ENCODE assay signal across 26 cellular contexts in genomic region chr4:141501931-141502330, GRCh38.
A peak's percentile ranks its signal among the peaks of the same experiment; 100 is the strongest.
DNase-seq lines count a peak whose midpoint lies in the region; ATAC-seq, FAIRE-seq and TF ChIP-seq lines count a peak whose summit lies in the region.
"Had no signal": no experiment of that assay in that cellular context is flagged by ENCODE, and none has a peak within 500 bp of the region (broad histone marks: within the 10 kb centered on the region; RNA-seq: fewer than 3 reads in every experiment).

No MANE protein-coding gene starts in this region.

- H3K27ac Mint-ChIP-seq in astrocyte (ENCODE audit: unreplicated experiment) (peak overlapping the region; percentile 11), WTC11 (no peak overlapping the region)
- H3K27ac Mint-ChIP-seq in natural killer cell treated with Interleukin-12 subunit alpha and Interleukin-12 subunit beta and Interleukin-15 and Interleukin-18, amount 100 ng/mL, for 72 hours: no peak overlapping the region
- H3K27ac Mint-ChIP-seq: CD4-positive, alpha-beta memory T cell; IgD-negative memory B cell; stimulated activated effector memory CD8-positive, alpha-beta T cell treated with anti-CD3 and anti-CD28 coated beads, Interleukin-12 subunit alpha, Interleukin-12 subunit beta, amount 100 ng/mL, for 72 hours; T-cell had no signal

- TF ChIP-seq CTCF in astrocyte (IDR thresholded peaks at IDR 0.05; ENCODE audit: insufficient read depth, low read depth, low read length) (no peak), fibroblast of villous mesenchyme (IDR thresholded peaks at IDR 0.05; ENCODE audit: insufficient read depth, low read depth, low read length) (no peak), WTC11 (IDR thresholded peaks at IDR 0.05) (no peak)

- POLR2A ChIA-PET in WTC11 (lab: Charles Lee): no interaction called here

- no peaks in the 10 kb centered on the region for H3K4me1 ChIP-seq in astrocyte (ENCODE audit: insufficient read depth, low read length)
- H3K4me1 ChIP-seq: body of pancreas had no signal

- DNase-seq in Right ventricle myocardium superior: no peak
- DNase-seq in left cardiac atrium: no peak
- peak; percentile 26 for DNase-seq in astrocyte (ENCODE audit: low read depth)
- DNase-seq in fibroblast of villous mesenchyme (ENCODE audit: low read depth): peak; percentile 63
- DNase-seq in stromal cell of bone marrow (ENCODE audit: low read depth): peak; percentile 9
- DNase-seq in OCI-M1 (lab: John Stamatoyannopoulos, UW): no peak
- DNase-seq in WTC11 (ENCODE audit: low spot score): no peak
- DNase-seq in natural killer cell treated with Interleukin-12 subunit alpha and Interleukin-12 subunit beta and Interleukin-15 and Interleukin-18, amount 100 ng/mL, for 72 hours (ENCODE audit: low spot score): no peak
- DNase-seq: activated CD4-positive, alpha-beta T cell treated with anti-CD3 and anti-CD28 coated beads, Interleukin-2, amount 50 U/mL, for 4 hours; activated naive CD4-positive, alpha-beta T cell treated with anti-CD3 and anti-CD28 coated beads, Interleukin-2, amount 50 U/mL, for 16 hours; activated T-cell treated with anti-CD3 and anti-CD28 coated beads, Interleukin-2, amount 50 U/mL, for 1 hour; body of pancreas; CD4-positive, alpha-beta memory T cell; DMS53; NCI-H1694; NCI-H446; nucleus accumbens; RPMI8226; stimulated activated CD4-positive, alpha-beta T cell treated with anti-CD3 and anti-CD28 coated beads, Interleukin-15, amount 100 ng/mL, for 24 hours; T-cell; thyroid gland had no signal

- H3K27me3 Mint-ChIP-seq in astrocyte (ENCODE audit: low read depth, unreplicated experiment): no peaks in the 10 kb centered on the region
- H3K27me3 Mint-ChIP-seq in WTC11 (ENCODE audit: low read depth): no peaks in the 10 kb centered on the region
- H3K27me3 Mint-ChIP-seq in natural killer cell treated with Interleukin-12 subunit alpha and Interleukin-12 subunit beta and Interleukin-15 and Interleukin-18, amount 100 ng/mL, for 72 hours: no peaks in the 10 kb centered on the region
- H3K27me3 Mint-ChIP-seq: IgD-negative memory B cell, T-cell had no signal

- H3K4me1 Mint-ChIP-seq in astrocyte (ENCODE audit: low read depth, unreplicated experiment): peaks cover 3% of the 10 kb centered on the region
- no peaks in the 10 kb centered on the region for H3K4me1 Mint-ChIP-seq in WTC11
- H3K4me1 Mint-ChIP-seq in natural killer cell treated with Interleukin-12 subunit alpha and Interleukin-12 subunit beta and Interleukin-15 and Interleukin-18, amount 100 ng/mL, for 72 hours (ENCODE audit: low read depth in 2 of 2): no peaks in the 10 kb centered on the region
- H3K4me1 Mint-ChIP-seq: CD4-positive, alpha-beta memory T cell; IgD-negative memory B cell; stimulated activated effector memory CD8-positive, alpha-beta T cell treated with anti-CD3 and anti-CD28 coated beads, Interleukin-12 subunit alpha, Interleukin-12 subunit beta, amount 100 ng/mL, for 72 hours; T-cell had no signal

- CTCF ChIA-PET in WTC11 (lab: Charles Lee): no interaction called here

- H3K9me3 ChIP-seq in astrocyte (ENCODE audit: insufficient read depth, low read depth, low read length): no peaks in the 10 kb centered on the region
- H3K9me3 ChIP-seq: body of pancreas, thyroid gland had no signal

- H3K36me3 Mint-ChIP-seq in astrocyte (ENCODE audit: low read depth, unreplicated experiment): peaks cover 4% of the 10 kb centered on the region
- H3K36me3 Mint-ChIP-seq in WTC11: 0 out of 2 replicates have a peak, but pooled peaks cover under 1% of the 10 kb centered on the region
- H3K36me3 Mint-ChIP-seq in natural killer cell treated with Interleukin-12 subunit alpha and Interleukin-12 subunit beta and Interleukin-15 and Interleukin-18, amount 100 ng/mL, for 72 hours: no peaks in the 10 kb centered on the region
- H3K36me3 Mint-ChIP-seq: CD4-positive, alpha-beta memory T cell; IgD-negative memory B cell; stimulated activated effector memory CD8-positive, alpha-beta T cell treated with anti-CD3 and anti-CD28 coated beads, Interleukin-12 subunit alpha, Interleukin-12 subunit beta, amount 100 ng/mL, for 72 hours; T-cell had no signal

- no peaks in the 10 kb centered on the region for H3K36me3 ChIP-seq in astrocyte (ENCODE audit: insufficient read depth, low read length)
- H3K36me3 ChIP-seq: thyroid gland had no signal

- intact Hi-C loops in Right ventricle myocardium superior (cut with DNase I) (no loop called here), left cardiac atrium (cut with DNase I) (no loop called here)

- ATAC-seq in Right ventricle myocardium superior (ENCODE audit: poor library complexity) (peak; percentile 45), left cardiac atrium (no peak), WTC11 (no peak)
- no peak for ATAC-seq in natural killer cell treated with Interleukin-12 subunit alpha and Interleukin-12 subunit beta and Interleukin-15 and Interleukin-18, amount 100 ng/mL, for 72 hours
- ATAC-seq: body of pancreas; stimulated activated effector memory CD8-positive, alpha-beta T cell treated with anti-CD3 and anti-CD28 coated beads, Interleukin-12 subunit alpha, Interleukin-12 subunit beta, amount 100 ng/mL, for 72 hours; T-cell had no signal

- H3K9me3 Mint-ChIP-seq in astrocyte (ENCODE audit: unreplicated experiment) (peaks cover 3% of the 10 kb centered on the region), WTC11 (peaks cover 7% of the 10 kb centered on the region)
- peaks cover 10% of the 10 kb centered on the region for H3K9me3 Mint-ChIP-seq in natural killer cell treated with Interleukin-12 subunit alpha and Interleukin-12 subunit beta and Interleukin-15 and Interleukin-18, amount 100 ng/mL, for 72 hours
- H3K9me3 Mint-ChIP-seq: IgD-negative memory B cell; stimulated activated effector memory CD8-positive, alpha-beta T cell treated with anti-CD3 and anti-CD28 coated beads, Interleukin-12 subunit alpha, Interleukin-12 subunit beta, amount 100 ng/mL, for 72 hours had no signal

- no peak overlapping the region for H3K9ac ChIP-seq in astrocyte (ENCODE audit: low read length)

- H3K4me3 Mint-ChIP-seq in astrocyte (ENCODE audit: unreplicated experiment) (no peak overlapping the region), WTC11 (no peak overlapping the region)
- no peak overlapping the region for H3K4me3 Mint-ChIP-seq in natural killer cell treated with Interleukin-12 subunit alpha and Interleukin-12 subunit beta and Interleukin-15 and Interleukin-18, amount 100 ng/mL, for 72 hours
- H3K4me3 Mint-ChIP-seq: IgD-negative memory B cell; stimulated activated effector memory CD8-positive, alpha-beta T cell treated with anti-CD3 and anti-CD28 coated beads, Interleukin-12 subunit alpha, Interleukin-12 subunit beta, amount 100 ng/mL, for 72 hours; T-cell had no signal

- H3K4me3 ChIP-seq in astrocyte (ENCODE audit: insufficient read depth, low read depth, low read length) (no peak overlapping the region), fibroblast of villous mesenchyme (ENCODE audit: low read depth, low read length) (no peak overlapping the region)
- H3K4me3 ChIP-seq: body of pancreas, thyroid gland had no signal

- FAIRE-seq in astrocyte (lab: Jason Lieb, UNC): no peak
- FAIRE-seq: A204.1, GM18507, H1 had no signal

- no peak overlapping the region for H2AFZ ChIP-seq in astrocyte (ENCODE audit: low read depth, low read length)

- no peaks in the 10 kb centered on the region for H4K20me1 ChIP-seq in astrocyte (ENCODE audit: insufficient read depth, low read length)

- H3K27me3 ChIP-seq in astrocyte (ENCODE audit: insufficient read depth, low read length): no peaks in the 10 kb centered on the region
- H3K27me3 ChIP-seq: body of pancreas, thyroid gland had no signal

- no peak overlapping the region for H3K4me2 ChIP-seq in astrocyte (ENCODE audit: low read length)

- no peak overlapping the region for H3K27ac ChIP-seq in astrocyte (ENCODE audit: low read depth, low read length)
- H3K27ac ChIP-seq: body of pancreas, thyroid gland had no signal

- H3K79me2 ChIP-seq in astrocyte (ENCODE audit: insufficient read depth, low read length): no peaks in the 10 kb centered on the region

TF ChIP-seq in WTC11, 78 proteins besides CTCF, POLR2A, EP300 and RAD21:
- TF ChIP-seq FOXK1 (CRISPR knock-in tag; IDR thresholded peaks at IDR 0.05): no peak
- no peak for TF ChIP-seq ZNF396 (CRISPR knock-in tag; IDR thresholded peaks at IDR 0.05; ENCODE audit: borderline replicate concordance)
- TF ChIP-seq ESRRA (CRISPR knock-in tag; IDR thresholded peaks at IDR 0.05; ENCODE audit: borderline replicate concordance): no peak
- no peak for TF ChIP-seq ZNF138 (CRISPR knock-in tag; conservative IDR thresholded peaks at IDR 0.05)
- TF ChIP-seq ZNF219 (CRISPR knock-in tag; IDR thresholded peaks at IDR 0.05; ENCODE audit: borderline replicate concordance): no peak
- TF ChIP-seq NR1H2 (CRISPR knock-in tag; IDR thresholded peaks at IDR 0.05): no peak
- TF ChIP-seq ZNF416 (CRISPR knock-in tag; IDR thresholded peaks at IDR 0.05): no peak
- TF ChIP-seq ZNF423 (CRISPR knock-in tag; IDR thresholded peaks at IDR 0.05): no peak
- no peak for TF ChIP-seq NFATC4 (CRISPR knock-in tag; IDR thresholded peaks at IDR 0.05)
- no peak for TF ChIP-seq NFE2L1 (CRISPR knock-in tag; IDR thresholded peaks at IDR 0.05)
- no peak for TF ChIP-seq RORB (CRISPR knock-in tag; IDR thresholded peaks at IDR 0.05)
- TF ChIP-seq ELF4 (CRISPR knock-in tag; IDR thresholded peaks at IDR 0.05; ENCODE audit: low read depth): no peak

Comparison
In these comparisons a context has a peak if more than half of its experiments do, and no peak if none do; other contexts are left out.
1. DNase-seq: peak in astrocyte (single experiment), fibroblast of villous mesenchyme (single experiment) and stromal cell of bone marrow (single experiment); none in Right ventricle myocardium superior (single experiment), left cardiac atrium (single experiment), OCI-M1 (single experiment), WTC11 (single experiment) and natural killer cell treated with Interleukin-12 subunit alpha and Interleukin-12 subunit beta and Interleukin-15 and Interleukin-18, amount 100 ng/mL, for 72 hours (single experiment).